Comparison of ENCODE assay signal across 9 cellular contexts in genomic region chr14:95507701-95508103, GRCh38. TPM values are rescaled to one million over a fixed set of nuclear protein-coding genes. Genes with fewer than 3 reads are reported as not detected.
DNase-seq lines count a peak whose midpoint lies in the region; ATAC-seq and TF ChIP-seq lines count a peak whose summit lies in the region.
"Had no signal": no experiment of that assay in that cellular context is flagged by ENCODE, and none has a peak within 500 bp of the region (broad histone marks: within the 10 kb centered on the region; RNA-seq: fewer than 3 reads in every experiment).

No MANE protein-coding gene starts in this region.

- H3K27me3 ChIP-seq in left lung: no peaks in the 10 kb centered on the region

- H3K4me3 ChIP-seq in left lung: no peak overlapping the region

- no peaks in the 10 kb centered on the region for H3K9me3 ChIP-seq in left lung

- H3K27ac Mint-ChIP-seq in activated naive CD8-positive, alpha-beta T cell treated with anti-CD3 and anti-CD28 coated beads, Interleukin-2, amount 10 ng/mL, durations not matched to agents 7 days and 5 days: no peak overlapping the region
- H3K27ac Mint-ChIP-seq in WTC11: no peak overlapping the region

- peak overlapping the region; percentile 25 for H3K4me3 Mint-ChIP-seq in activated naive CD8-positive, alpha-beta T cell treated with anti-CD3 and anti-CD28 coated beads, Interleukin-2, amount 10 ng/mL, durations not matched to agents 7 days and 5 days
- H3K4me3 Mint-ChIP-seq in WTC11: no peak overlapping the region

- H3K36me3 ChIP-seq in left lung: peaks cover 0 to 14% of the 10 kb centered on the region in 2 donors

- peak; percentile 27 for ATAC-seq in HG02763 (IDR thresholded peaks at IDR 0.05; ENCODE audit: unreplicated experiment)
- ATAC-seq in activated naive CD8-positive, alpha-beta T cell treated with anti-CD3 and anti-CD28 coated beads, Interleukin-2, amount 10 ng/mL, durations not matched to agents 7 days and 5 days (ENCODE audit: low read depth): peak; percentile 59
- peak; percentile 73 for ATAC-seq in left lung
- ATAC-seq in HG03571 (IDR thresholded peaks at IDR 0.05; ENCODE audit: unreplicated experiment): no peak
- ATAC-seq in WTC11: no peak

- TF ChIP-seq CTCF in C4-2B (conservative IDR thresholded peaks at IDR 0.05) (no peak), left lung (IDR thresholded peaks at IDR 0.05) (no peak), WTC11 (IDR thresholded peaks at IDR 0.05) (no peak)

- POLR2A ChIA-PET in activated naive CD8-positive, alpha-beta T cell treated with anti-CD3 and anti-CD28 coated beads, Interleukin-2, amount 10 ng/mL, durations not matched to agents 7 days and 5 days (lab: Charles Lee): interaction anchor here (0.9 to 3.1 kb wide), 5 partner anchors 9 to 27 kb away, joined by 3 to 16 read pairs (median 7); partner anchors contain the start of genes GLRX5 and SYNE3
- POLR2A ChIA-PET in WTC11 (lab: Charles Lee): no interaction called here

- no peaks in the 10 kb centered on the region for H3K9me3 Mint-ChIP-seq in activated naive CD8-positive, alpha-beta T cell treated with anti-CD3 and anti-CD28 coated beads, Interleukin-2, amount 10 ng/mL, durations not matched to agents 7 days and 5 days
- H3K9me3 Mint-ChIP-seq in WTC11: no peaks in the 10 kb centered on the region
- H3K9me3 Mint-ChIP-seq: activated naive CD4-positive, alpha-beta T cell treated with anti-CD3 and anti-CD28 coated beads, Interleukin-2, amount 50 U/mL, for 72 hours had no signal

- DNase-seq in activated naive CD8-positive, alpha-beta T cell treated with anti-CD3 and anti-CD28 coated beads, Interleukin-2, amount 10 ng/mL, durations not matched to agents 7 days and 5 days: no peak
- DNase-seq in left lung (peak in 1 of 2 donors; percentile 39), NCI-H774 (lab: John Stamatoyannopoulos, UW) (no peak), WTC11 (ENCODE audit: low spot score) (no peak), RKO (ENCODE audit: low spot score) (no peak)

- intact Hi-C loops in left lung (cut with DNase I): no loop called here

- peaks cover 36% of the 10 kb centered on the region for H3K36me3 Mint-ChIP-seq in activated naive CD8-positive, alpha-beta T cell treated with anti-CD3 and anti-CD28 coated beads, Interleukin-2, amount 10 ng/mL, durations not matched to agents 7 days and 5 days
- H3K36me3 Mint-ChIP-seq in WTC11: no peaks in the 10 kb centered on the region

- peak overlapping the region; percentile 16 for H3K27ac ChIP-seq in C4-2B
- peak overlapping the region; percentile 14 to 77 for H3K27ac ChIP-seq in left lung

- H3K4me1 ChIP-seq in left lung: peaks cover 9 to 77% of the 10 kb centered on the region in 2 donors

- no peaks in the 10 kb centered on the region for H3K27me3 Mint-ChIP-seq in activated naive CD8-positive, alpha-beta T cell treated with anti-CD3 and anti-CD28 coated beads, Interleukin-2, amount 10 ng/mL, durations not matched to agents 7 days and 5 days
- H3K27me3 Mint-ChIP-seq in WTC11 (ENCODE audit: low read depth): no peaks in the 10 kb centered on the region; the same call in 1 of the 2 replicates

- peaks cover 52% of the 10 kb centered on the region for H3K4me1 Mint-ChIP-seq in activated naive CD8-positive, alpha-beta T cell treated with anti-CD3 and anti-CD28 coated beads, Interleukin-2, amount 10 ng/mL, durations not matched to agents 7 days and 5 days
- no peaks in the 10 kb centered on the region for H3K4me1 Mint-ChIP-seq in WTC11

- CTCF ChIA-PET in WTC11 (lab: Charles Lee): no interaction called here

TF ChIP-seq in WTC11, 78 proteins besides CTCF, POLR2A, EP300 and RAD21:
- TF ChIP-seq TEAD4 (CRISPR knock-in tag; IDR thresholded peaks at IDR 0.05) (no peak), ZSCAN18 (CRISPR knock-in tag; IDR thresholded peaks at IDR 0.05) (no peak), ATF3 (CRISPR knock-in tag; conservative IDR thresholded peaks at IDR 0.05) (no peak), SMAD3 (CRISPR knock-in tag; IDR thresholded peaks at IDR 0.05; ENCODE audit: borderline replicate concordance) (no peak), NR1H2 (CRISPR knock-in tag; IDR thresholded peaks at IDR 0.05) (no peak), ZNF671 (CRISPR knock-in tag; IDR thresholded peaks at IDR 0.05) (no peak), ATF1 (CRISPR knock-in tag; IDR thresholded peaks at IDR 0.05) (no peak), NFE2L1 (CRISPR knock-in tag; IDR thresholded peaks at IDR 0.05) (no peak), ZNF281 (CRISPR knock-in tag; IDR thresholded peaks at IDR 0.05) (no peak), KAT7 (CRISPR knock-in tag; IDR thresholded peaks at IDR 0.05; ENCODE audit: borderline replicate concordance) (no peak), ATF6 (CRISPR knock-in tag; IDR thresholded peaks at IDR 0.05) (no peak), ZNF232 (CRISPR knock-in tag; IDR thresholded peaks at IDR 0.05) (no peak), TCF7 (CRISPR knock-in tag; IDR thresholded peaks at IDR 0.05; ENCODE audit: low read depth) (no peak), ZNF396 (CRISPR knock-in tag; IDR thresholded peaks at IDR 0.05; ENCODE audit: borderline replicate concordance) (no peak)

RNA-seq across cellular contexts. Expression of gene SYNE3, which starts 8.7 kb away (rescaled TPM):
- total RNA-seq in activated naive CD8-positive, alpha-beta T cell treated with anti-CD3 and anti-CD28 coated beads, Interleukin-2, amount 10 ng/mL, durations not matched to agents 7 days and 5 days: 10 to 100 TPM; 79.0 to 79.1 TPM
- total RNA-seq in left lung (10 to 100 TPM; 11.1 to 25.4 TPM), WTC11 (2021) (0.21 to 0.34 TPM (median 0.24 TPM) in 3 replicates)

RNA-seq across cellular contexts. Expression of gene GLRX5, which starts 27.1 kb away (rescaled TPM):
- total RNA-seq in activated naive CD8-positive, alpha-beta T cell treated with anti-CD3 and anti-CD28 coated beads, Interleukin-2, amount 10 ng/mL, durations not matched to agents 7 days and 5 days: 10 to 100 TPM; 33.8 to 34.7 TPM
- total RNA-seq in left lung (10 to 100 TPM; 29.4 to 29.5 TPM), WTC11 (2021) (72.8 to 78.3 TPM (median 76.2 TPM) in 3 replicates)

Comparison
In these comparisons a context has a peak if more than half of its experiments do, and no peak if none do; other contexts are left out.
1. ATAC-seq: peak in HG02763 (single experiment), activated naive CD8-positive, alpha-beta T cell treated with anti-CD3 and anti-CD28 coated beads, Interleukin-2, amount 10 ng/mL, durations not matched to agents 7 days and 5 days (single experiment) and left lung (single experiment); none in HG03571 (single experiment) and WTC11 (single experiment).